In the genomic region with DNA sequence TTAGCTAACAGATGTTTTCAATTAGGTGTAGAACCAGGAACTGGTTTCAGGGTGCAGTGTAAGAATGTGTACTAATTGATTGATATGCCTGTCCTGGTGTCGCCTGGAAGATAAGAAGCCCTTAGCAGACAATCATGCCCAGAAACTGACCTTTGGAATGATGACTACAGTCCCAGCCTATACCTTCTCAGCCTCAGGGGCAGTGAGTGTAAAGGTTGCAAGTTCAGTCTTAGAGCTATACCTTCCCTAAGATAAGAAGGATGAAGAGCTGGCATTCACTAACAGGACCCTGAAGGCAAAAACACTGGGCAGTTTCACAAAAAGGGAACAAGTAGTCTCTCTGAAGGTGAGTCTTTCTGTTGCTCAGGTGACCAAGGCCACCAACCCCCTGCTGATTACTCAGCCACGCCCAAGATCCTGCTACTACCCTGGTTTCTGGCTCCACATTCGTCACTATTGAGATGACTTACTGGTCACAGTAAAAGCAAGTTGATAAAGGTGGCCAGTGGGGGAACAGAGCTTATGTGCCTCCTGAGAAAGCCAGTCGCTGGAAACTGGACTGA, we compare ENCODE assay signal across 1 cellular context.
TF ChIP-seq lines count a peak whose summit lies in the region.

No MANE protein-coding gene starts in this region.

TF ChIP-seq in K562, 482 proteins besides CTCF, POLR2A, EP300 and RAD21 (continued from another document and continues in another):
- TF ChIP-seq, protein P1, sequence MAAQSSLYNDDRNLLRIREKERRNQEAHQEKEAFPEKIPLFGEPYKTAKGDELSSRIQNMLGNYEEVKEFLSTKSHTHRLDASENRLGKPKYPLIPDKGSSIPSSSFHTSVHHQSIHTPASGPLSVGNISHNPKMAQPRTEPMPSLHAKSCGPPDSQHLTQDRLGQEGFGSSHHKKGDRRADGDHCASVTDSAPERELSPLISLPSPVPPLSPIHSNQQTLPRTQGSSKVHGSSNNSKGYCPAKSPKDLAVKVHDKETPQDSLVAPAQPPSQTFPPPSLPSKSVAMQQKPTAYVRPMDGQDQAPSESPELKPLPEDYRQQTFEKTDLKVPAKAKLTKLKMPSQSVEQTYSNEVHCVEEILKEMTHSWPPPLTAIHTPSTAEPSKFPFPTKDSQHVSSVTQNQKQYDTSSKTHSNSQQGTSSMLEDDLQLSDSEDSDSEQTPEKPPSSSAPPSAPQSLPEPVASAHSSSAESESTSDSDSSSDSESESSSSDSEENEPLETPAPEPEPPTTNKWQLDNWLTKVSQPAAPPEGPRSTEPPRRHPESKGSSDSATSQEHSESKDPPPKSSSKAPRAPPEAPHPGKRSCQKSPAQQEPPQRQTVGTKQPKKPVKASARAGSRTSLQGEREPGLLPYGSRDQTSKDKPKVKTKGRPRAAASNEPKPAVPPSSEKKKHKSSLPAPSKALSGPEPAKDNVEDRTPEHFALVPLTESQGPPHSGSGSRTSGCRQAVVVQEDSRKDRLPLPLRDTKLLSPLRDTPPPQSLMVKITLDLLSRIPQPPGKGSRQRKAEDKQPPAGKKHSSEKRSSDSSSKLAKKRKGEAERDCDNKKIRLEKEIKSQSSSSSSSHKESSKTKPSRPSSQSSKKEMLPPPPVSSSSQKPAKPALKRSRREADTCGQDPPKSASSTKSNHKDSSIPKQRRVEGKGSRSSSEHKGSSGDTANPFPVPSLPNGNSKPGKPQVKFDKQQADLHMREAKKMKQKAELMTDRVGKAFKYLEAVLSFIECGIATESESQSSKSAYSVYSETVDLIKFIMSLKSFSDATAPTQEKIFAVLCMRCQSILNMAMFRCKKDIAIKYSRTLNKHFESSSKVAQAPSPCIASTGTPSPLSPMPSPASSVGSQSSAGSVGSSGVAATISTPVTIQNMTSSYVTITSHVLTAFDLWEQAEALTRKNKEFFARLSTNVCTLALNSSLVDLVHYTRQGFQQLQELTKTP (IDR thresholded peaks at IDR 0.05; ENCODE audit: low read depth in 1 of 2, partially characterized antibody in 2 of 2) = peak in 1 of 2 experiments; percentile 84
- TF ChIP-seq, protein P2, sequence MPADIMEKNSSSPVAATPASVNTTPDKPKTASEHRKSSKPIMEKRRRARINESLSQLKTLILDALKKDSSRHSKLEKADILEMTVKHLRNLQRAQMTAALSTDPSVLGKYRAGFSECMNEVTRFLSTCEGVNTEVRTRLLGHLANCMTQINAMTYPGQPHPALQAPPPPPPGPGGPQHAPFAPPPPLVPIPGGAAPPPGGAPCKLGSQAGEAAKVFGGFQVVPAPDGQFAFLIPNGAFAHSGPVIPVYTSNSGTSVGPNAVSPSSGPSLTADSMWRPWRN (IDR thresholded peaks at IDR 0.05; ENCODE audit: low read depth) = no peak
- TF ChIP-seq HOXB6 (CRISPR knock-in tag; IDR thresholded peaks at IDR 0.05; ENCODE audit: borderline replicate concordance) = no peak
- TF ChIP-seq MAFK (IDR thresholded peaks at IDR 0.05; ENCODE audit: low read length) = no peak
- no peak for TF ChIP-seq ZNF184 (CRISPR knock-in tag; IDR thresholded peaks at IDR 0.05)
- TF ChIP-seq, protein P3, sequence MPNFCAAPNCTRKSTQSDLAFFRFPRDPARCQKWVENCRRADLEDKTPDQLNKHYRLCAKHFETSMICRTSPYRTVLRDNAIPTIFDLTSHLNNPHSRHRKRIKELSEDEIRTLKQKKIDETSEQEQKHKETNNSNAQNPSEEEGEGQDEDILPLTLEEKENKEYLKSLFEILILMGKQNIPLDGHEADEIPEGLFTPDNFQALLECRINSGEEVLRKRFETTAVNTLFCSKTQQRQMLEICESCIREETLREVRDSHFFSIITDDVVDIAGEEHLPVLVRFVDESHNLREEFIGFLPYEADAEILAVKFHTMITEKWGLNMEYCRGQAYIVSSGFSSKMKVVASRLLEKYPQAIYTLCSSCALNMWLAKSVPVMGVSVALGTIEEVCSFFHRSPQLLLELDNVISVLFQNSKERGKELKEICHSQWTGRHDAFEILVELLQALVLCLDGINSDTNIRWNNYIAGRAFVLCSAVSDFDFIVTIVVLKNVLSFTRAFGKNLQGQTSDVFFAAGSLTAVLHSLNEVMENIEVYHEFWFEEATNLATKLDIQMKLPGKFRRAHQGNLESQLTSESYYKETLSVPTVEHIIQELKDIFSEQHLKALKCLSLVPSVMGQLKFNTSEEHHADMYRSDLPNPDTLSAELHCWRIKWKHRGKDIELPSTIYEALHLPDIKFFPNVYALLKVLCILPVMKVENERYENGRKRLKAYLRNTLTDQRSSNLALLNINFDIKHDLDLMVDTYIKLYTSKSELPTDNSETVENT (CRISPR knock-in tag; IDR thresholded peaks at IDR 0.05) = no peak
- TF ChIP-seq MEIS2 (IDR thresholded peaks at IDR 0.05; ENCODE audit: partially characterized antibody) = peak; percentile 50
- TF ChIP-seq ASH1L (IDR thresholded peaks at IDR 0.05; ENCODE audit: borderline replicate concordance, low read depth, partially characterized antibody) = no peak
- no peak for TF ChIP-seq HNRNPUL1 (IDR thresholded peaks at IDR 0.05; ENCODE audit: low read length)
- TF ChIP-seq BRCA1 (IDR thresholded peaks at IDR 0.05) = no peak
- no peak for TF ChIP-seq BRCA1 (CRISPR knock-in tag; IDR thresholded peaks at IDR 0.05)
- TF ChIP-seq CTBP1 (IDR thresholded peaks at IDR 0.05; ENCODE audit: borderline replicate concordance) = peak; percentile 61; the same call in 1 of the 2 replicates
- TF ChIP-seq, protein P4, sequence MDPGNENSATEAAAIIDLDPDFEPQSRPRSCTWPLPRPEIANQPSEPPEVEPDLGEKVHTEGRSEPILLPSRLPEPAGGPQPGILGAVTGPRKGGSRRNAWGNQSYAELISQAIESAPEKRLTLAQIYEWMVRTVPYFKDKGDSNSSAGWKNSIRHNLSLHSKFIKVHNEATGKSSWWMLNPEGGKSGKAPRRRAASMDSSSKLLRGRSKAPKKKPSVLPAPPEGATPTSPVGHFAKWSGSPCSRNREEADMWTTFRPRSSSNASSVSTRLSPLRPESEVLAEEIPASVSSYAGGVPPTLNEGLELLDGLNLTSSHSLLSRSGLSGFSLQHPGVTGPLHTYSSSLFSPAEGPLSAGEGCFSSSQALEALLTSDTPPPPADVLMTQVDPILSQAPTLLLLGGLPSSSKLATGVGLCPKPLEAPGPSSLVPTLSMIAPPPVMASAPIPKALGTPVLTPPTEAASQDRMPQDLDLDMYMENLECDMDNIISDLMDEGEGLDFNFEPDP (CRISPR knock-in tag; IDR thresholded peaks at IDR 0.05) = no peak
- TF ChIP-seq OTX1 (CRISPR knock-in tag; IDR thresholded peaks at IDR 0.05) = no peak
- TF ChIP-seq, protein P5, sequence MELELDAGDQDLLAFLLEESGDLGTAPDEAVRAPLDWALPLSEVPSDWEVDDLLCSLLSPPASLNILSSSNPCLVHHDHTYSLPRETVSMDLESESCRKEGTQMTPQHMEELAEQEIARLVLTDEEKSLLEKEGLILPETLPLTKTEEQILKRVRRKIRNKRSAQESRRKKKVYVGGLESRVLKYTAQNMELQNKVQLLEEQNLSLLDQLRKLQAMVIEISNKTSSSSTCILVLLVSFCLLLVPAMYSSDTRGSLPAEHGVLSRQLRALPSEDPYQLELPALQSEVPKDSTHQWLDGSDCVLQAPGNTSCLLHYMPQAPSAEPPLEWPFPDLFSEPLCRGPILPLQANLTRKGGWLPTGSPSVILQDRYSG (tag; conservative IDR thresholded peaks at IDR 0.05; ENCODE audit: low read depth) = no peak
- no peak for TF ChIP-seq CBX3 (IDR thresholded peaks at IDR 0.05; ENCODE audit: borderline replicate concordance in 1 of 2, low read length in 2 of 2)
- TF ChIP-seq, protein P6, sequence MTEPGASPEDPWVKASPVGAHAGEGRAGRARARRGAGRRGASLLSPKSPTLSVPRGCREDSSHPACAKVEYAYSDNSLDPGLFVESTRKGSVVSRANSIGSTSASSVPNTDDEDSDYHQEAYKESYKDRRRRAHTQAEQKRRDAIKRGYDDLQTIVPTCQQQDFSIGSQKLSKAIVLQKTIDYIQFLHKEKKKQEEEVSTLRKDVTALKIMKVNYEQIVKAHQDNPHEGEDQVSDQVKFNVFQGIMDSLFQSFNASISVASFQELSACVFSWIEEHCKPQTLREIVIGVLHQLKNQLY (CRISPR knock-in tag; conservative IDR thresholded peaks at IDR 0.05) = no peak
- TF ChIP-seq MITF (IDR thresholded peaks at IDR 0.05) = no peak
- peak; percentile 16; the same call in 1 of the 2 replicates for TF ChIP-seq CBFA2T3 (IDR thresholded peaks at IDR 0.05)
- TF ChIP-seq BCLAF1 (IDR thresholded peaks at IDR 0.05; ENCODE audit: borderline replicate concordance in 1 of 2, control insufficient read depth in 1 of 2, low read depth in 2 of 2, low read length in 1 of 2) = no peak
- no peak for TF ChIP-seq FOXM1 (IDR thresholded peaks at IDR 0.05; ENCODE audit: low read depth)
- TF ChIP-seq FOXM1 (CRISPR knock-in tag; IDR thresholded peaks at IDR 0.05; ENCODE audit: low read depth) = no peak
- no peak for TF ChIP-seq HEY1 (CRISPR knock-in tag; IDR thresholded peaks at IDR 0.05; ENCODE audit: borderline replicate concordance)
- peak; percentile 52 for TF ChIP-seq RFX1 (IDR thresholded peaks at IDR 0.05)
- no peak for TF ChIP-seq ZNF79 (CRISPR knock-in tag; IDR thresholded peaks at IDR 0.05; ENCODE audit: low read depth)
- no peak for TF ChIP-seq SREBF1 (IDR thresholded peaks at IDR 0.05; ENCODE audit: borderline replicate concordance, low read depth, low read length)
- no peak for TF ChIP-seq CREB3L1 (IDR thresholded peaks at IDR 0.05; ENCODE audit: borderline replicate concordance, low read depth)
- TF ChIP-seq ZEB2 (IDR thresholded peaks at IDR 0.05) = no peak
- no peak for TF ChIP-seq DACH1 (IDR thresholded peaks at IDR 0.05; ENCODE audit: partially characterized antibody)
- TF ChIP-seq HMBOX1 (IDR thresholded peaks at IDR 0.05) = peak; percentile 40; the same call in 1 of the 2 replicates
- TF ChIP-seq ARNT (IDR thresholded peaks at IDR 0.05) = no peak
- TF ChIP-seq CBFA2T2 (conservative IDR thresholded peaks at IDR 0.05) = 0 out of 2 replicates have a peak, but pooled peaks have one; percentile 2
- no peak for TF ChIP-seq ZNF282 (CRISPR knock-in tag; IDR thresholded peaks at IDR 0.05)
- no peak for TF ChIP-seq ZNF57 (CRISPR knock-in tag; IDR thresholded peaks at IDR 0.05)
- TF ChIP-seq NFRKB (IDR thresholded peaks at IDR 0.05; ENCODE audit: low read depth) = 0 out of 2 replicates have a peak, but pooled peaks have one; percentile 7
- no peak for TF ChIP-seq RBM22 (IDR thresholded peaks at IDR 0.05; ENCODE audit: low read depth, low read length, poor library complexity, severe bottlenecking)
- no peak for TF ChIP-seq ZNF41 (CRISPR knock-in tag; conservative IDR thresholded peaks at IDR 0.05)
- TF ChIP-seq, protein P7, sequence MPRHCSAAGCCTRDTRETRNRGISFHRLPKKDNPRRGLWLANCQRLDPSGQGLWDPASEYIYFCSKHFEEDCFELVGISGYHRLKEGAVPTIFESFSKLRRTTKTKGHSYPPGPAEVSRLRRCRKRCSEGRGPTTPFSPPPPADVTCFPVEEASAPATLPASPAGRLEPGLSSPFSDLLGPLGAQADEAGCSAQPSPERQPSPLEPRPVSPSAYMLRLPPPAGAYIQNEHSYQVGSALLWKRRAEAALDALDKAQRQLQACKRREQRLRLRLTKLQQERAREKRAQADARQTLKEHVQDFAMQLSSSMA (CRISPR knock-in tag; IDR thresholded peaks at IDR 0.05) = no peak
- TF ChIP-seq ZNF766 (CRISPR knock-in tag; conservative IDR thresholded peaks at IDR 0.05) = no peak
- TF ChIP-seq ESRRB (CRISPR knock-in tag; IDR thresholded peaks at IDR 0.05; ENCODE audit: borderline replicate concordance) = no peak
